1 cellular context compared by ENCODE assay signal in genomic region chr17:39750131-39751015, GRCh38.
TF ChIP-seq lines count a peak whose summit lies in the region.

No MANE protein-coding gene starts in this region.

TF ChIP-seq in HepG2, 621 proteins besides CTCF, POLR2A, EP300 and RAD21 (continued from another document and continues in another):
- TF ChIP-seq ZNF292 (CRISPR knock-in tag; IDR thresholded peaks at IDR 0.05; ENCODE audit: borderline replicate concordance, low read depth) (peak; percentile 56; the same call in 1 of the 2 replicates), ZXDC (CRISPR knock-in tag; IDR thresholded peaks at IDR 0.05) (peak; percentile 15; the same call in 1 of the 2 replicates), ARNT (IDR thresholded peaks at IDR 0.05) (no peak), PHF21A (CRISPR knock-in tag; IDR thresholded peaks at IDR 0.05) (peak; percentile 77), IRX3 (CRISPR knock-in tag; IDR thresholded peaks at IDR 0.05; ENCODE audit: borderline replicate concordance, low read depth) (no peak), ZNF329 (CRISPR knock-in tag; IDR thresholded peaks at IDR 0.05; ENCODE audit: low read depth) (0 out of 2 replicates have a peak, but pooled peaks have one; percentile 24), EEA1 (CRISPR knock-in tag; IDR thresholded peaks at IDR 0.05; ENCODE audit: borderline replicate concordance) (no peak), PHB2 (IDR thresholded peaks at IDR 0.05; ENCODE audit: partially characterized antibody) (no peak), KLF11 (CRISPR knock-in tag; IDR thresholded peaks at IDR 0.05) (no peak), HNRNPH1 (optimal IDR thresholded peaks at IDR 0.05; ENCODE audit: low read depth, low read length) (peak; percentile 16), ZNF777 (CRISPR knock-in tag; IDR thresholded peaks at IDR 0.05) (no peak), PCBP1 (IDR thresholded peaks at IDR 0.05; ENCODE audit: borderline replicate concordance, low read depth, low read length) (no peak), ZNF572 (CRISPR knock-in tag; IDR thresholded peaks at IDR 0.05) (peak; percentile 99), CEBPG (CRISPR knock-in tag; IDR thresholded peaks at IDR 0.05) (peak; percentile 37; the same call in 1 of the 2 replicates), HIC2 (CRISPR knock-in tag; IDR thresholded peaks at IDR 0.05; ENCODE audit: low read depth) (peak; percentile 79), SAFB2 (CRISPR knock-in tag; IDR thresholded peaks at IDR 0.05; ENCODE audit: borderline replicate concordance, low read depth) (peak; percentile 46), BHLHE40 (IDR thresholded peaks at IDR 0.05; ENCODE audit: low read length) (no peak), RBM39 (IDR thresholded peaks at IDR 0.05; ENCODE audit: low read depth, low read length, poor library complexity, severe bottlenecking) (peak; percentile 43), ZNF557 (CRISPR knock-in tag; IDR thresholded peaks at IDR 0.05) (no peak), NRL (CRISPR knock-in tag; IDR thresholded peaks at IDR 0.05; ENCODE audit: borderline replicate concordance) (peak; percentile 94), NCOA5 (CRISPR knock-in tag; IDR thresholded peaks at IDR 0.05) (no peak), BCL3 (CRISPR knock-in tag; IDR thresholded peaks at IDR 0.05) (peak; percentile 61), FOSL1 (CRISPR knock-in tag; IDR thresholded peaks at IDR 0.05; ENCODE audit: borderline replicate concordance) (no peak), ZNF138 (CRISPR knock-in tag; IDR thresholded peaks at IDR 0.05; ENCODE audit: low read depth) (no peak), DZIP1 (CRISPR knock-in tag; IDR thresholded peaks at IDR 0.05) (peak; percentile 58; the same call in 1 of the 2 replicates), MXD3 (CRISPR knock-in tag; IDR thresholded peaks at IDR 0.05) (no peak; the same call in 1 of the 2 replicates), FOXM1 (CRISPR knock-in tag; IDR thresholded peaks at IDR 0.05) (no peak), ZNF530 (CRISPR knock-in tag; IDR thresholded peaks at IDR 0.05; ENCODE audit: low read depth) (no peak), HDAC2 (CRISPR knock-in tag; IDR thresholded peaks at IDR 0.05) (peak; percentile 83), ETV5 (CRISPR knock-in tag; IDR thresholded peaks at IDR 0.05; ENCODE audit: borderline replicate concordance) (no peak; the same call in 1 of the 2 replicates), E2F2 (CRISPR knock-in tag; IDR thresholded peaks at IDR 0.05; ENCODE audit: borderline replicate concordance) (no peak), ZNF674 (CRISPR knock-in tag; IDR thresholded peaks at IDR 0.05; ENCODE audit: low read depth) (0 out of 2 replicates have a peak, but pooled peaks have one; percentile 67), PHF5A (CRISPR knock-in tag; IDR thresholded peaks at IDR 0.05; ENCODE audit: low read depth, unreplicated experiment) (peak; percentile 61), ISX (CRISPR knock-in tag; conservative IDR thresholded peaks at IDR 0.05) (no peak), TFE3 (CRISPR knock-in tag; IDR thresholded peaks at IDR 0.05) (no peak), STAT5B (CRISPR knock-in tag; IDR thresholded peaks at IDR 0.05) (no peak), SMAD1 (CRISPR knock-in tag; IDR thresholded peaks at IDR 0.05; ENCODE audit: borderline replicate concordance, low read depth) (peak; percentile 50; the same call in 1 of the 2 replicates), ZNF7 (CRISPR knock-in tag; IDR thresholded peaks at IDR 0.05) (no peak), KIAA2018 (CRISPR knock-in tag; IDR thresholded peaks at IDR 0.05; ENCODE audit: borderline replicate concordance) (no peak), KDM3A (CRISPR knock-in tag; IDR thresholded peaks at IDR 0.05; ENCODE audit: low read depth) (peak; percentile 43; the same call in 1 of the 2 replicates), MATR3 (CRISPR knock-in tag; IDR thresholded peaks at IDR 0.05) (no peak), ZMYM3 (CRISPR knock-in tag; IDR thresholded peaks at IDR 0.05) (peak; percentile 65), ZNF274 (CRISPR knock-in tag; IDR thresholded peaks at IDR 0.05) (peak; percentile 74), ZNF260 (CRISPR knock-in tag; IDR thresholded peaks at IDR 0.05; ENCODE audit: borderline replicate concordance, low read depth) (peak; percentile 77; the same call in 1 of the 2 replicates), KAT8 (CRISPR knock-in tag; IDR thresholded peaks at IDR 0.05) (peak; percentile 40; the same call in 1 of the 2 replicates)
